19 cellular contexts compared by ENCODE assay signal in the genomic region with DNA sequence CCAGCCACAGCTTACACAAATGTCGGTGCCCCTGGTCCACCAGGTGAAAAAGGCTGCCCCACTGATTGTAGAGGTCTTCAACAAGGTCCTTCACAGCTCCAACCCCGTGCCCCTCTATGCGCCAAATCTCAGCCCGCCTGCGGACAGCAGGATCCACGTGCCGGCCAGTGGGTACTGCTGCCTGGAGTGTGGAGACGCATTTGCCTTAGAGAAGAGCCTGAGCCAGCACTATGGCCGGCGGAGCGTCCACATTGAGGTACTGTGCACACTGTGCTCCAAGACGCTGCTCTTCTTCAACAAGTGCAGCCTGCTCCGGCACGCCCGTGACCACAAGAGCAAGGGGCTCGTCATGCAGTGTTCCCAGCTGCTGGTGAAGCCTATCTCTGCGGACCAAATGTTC.
"Had no signal": no experiment of that assay in that cellular context is flagged by ENCODE, and none has a peak within 500 bp of the region (broad histone marks: within the 10 kb centered on the region; RNA-seq: fewer than 3 reads in every experiment).

No MANE protein-coding gene starts in this region.

- H3K9me3 ChIP-seq: pancreas, transverse colon had no signal

- H3K9me3 Mint-ChIP-seq: activated B cell treated with CpG ODN at 0.5 μM for 24 hours; activated CD4-positive, alpha-beta T cell treated with anti-CD3 and anti-CD28 coated beads, Interleukin-2, amount 10 ng/mL, durations not matched to agents 24 days and 14 days; activated naive CD8-positive, alpha-beta T cell treated with anti-CD3 and anti-CD28 coated beads for 36 hours; neural crest cell; stimulated activated memory B cell treated with anti-CD40 and anti-IgM and Interleukin-4, amounts not matched to agents 10 μg/mL and 1 μg/mL and 100 μg/mL, for 72 hours had no signal

- H3K4me3 Mint-ChIP-seq: activated B cell treated with CpG ODN at 0.5 μM for 24 hours; activated CD4-positive, alpha-beta T cell treated with anti-CD3 and anti-CD28 coated beads, Interleukin-2, amount 10 ng/mL, durations not matched to agents 24 days and 14 days; activated CD8-positive, alpha-beta T cell treated with anti-CD3 and anti-CD28 coated beads, Interleukin-2, amount 10 ng/mL, durations not matched to agents 7 days and 5 days; activated naive CD8-positive, alpha-beta T cell treated with anti-CD3 and anti-CD28 coated beads for 36 hours; neural crest cell; stimulated activated memory B cell treated with anti-CD40 and anti-IgM and Interleukin-4, amounts not matched to agents 10 μg/mL and 1 μg/mL and 100 μg/mL, for 72 hours had no signal

- DNase-seq: activated B cell treated with CpG ODN at 0.5 μM for 24 hours; activated CD4-positive, alpha-beta T cell treated with anti-CD3 and anti-CD28 coated beads, Interleukin-2, amount 10 ng/mL, durations not matched to agents 24 days and 14 days; activated CD8-positive, alpha-beta memory T cell treated with anti-CD3 and anti-CD28 coated beads, Interleukin-2, amount 50 U/mL, for 4 hours; activated CD8-positive, alpha-beta T cell treated with anti-CD3 and anti-CD28 coated beads, Interleukin-2, amount 10 ng/mL, durations not matched to agents 7 days and 5 days; activated gamma-delta T cell treated with Interleukin-2 at 50 U/mL for 16 hours; activated naive CD8-positive, alpha-beta T cell treated with anti-CD3 and anti-CD28 coated beads for 36 hours; anterior cingulate cortex; brain microvascular endothelial cell; cerebellar nuclear complex; effector memory CD4-positive, alpha-beta T cell; foreskin melanocyte; head of caudate nucleus; kidney glomerular epithelial cell; pancreas; T-helper 2 cell; transverse colon had no signal

- H3K27me3 ChIP-seq: brain microvascular endothelial cell, pancreas, transverse colon had no signal

- FAIRE-seq: pancreas, TTC549 had no signal

- H3K4me1 ChIP-seq: pancreas had no signal

- H3K27me3 Mint-ChIP-seq: activated B cell treated with CpG ODN at 0.5 μM for 24 hours; activated CD4-positive, alpha-beta T cell treated with anti-CD3 and anti-CD28 coated beads, Interleukin-2, amount 10 ng/mL, durations not matched to agents 24 days and 14 days; activated naive CD8-positive, alpha-beta T cell treated with anti-CD3 and anti-CD28 coated beads for 36 hours; stimulated activated memory B cell treated with anti-CD40 and anti-IgM and Interleukin-4, amounts not matched to agents 10 μg/mL and 1 μg/mL and 100 μg/mL, for 72 hours had no signal

- H3K4me3 ChIP-seq: pancreas, transverse colon had no signal

- ATAC-seq: activated CD8-positive, alpha-beta T cell treated with anti-CD3 and anti-CD28 coated beads, Interleukin-2, amount 10 ng/mL, durations not matched to agents 7 days and 5 days; pancreas; stimulated activated memory B cell treated with anti-CD40 and anti-IgM and Interleukin-4, amounts not matched to agents 10 μg/mL and 1 μg/mL and 100 μg/mL, for 72 hours had no signal

- H3K27ac ChIP-seq: brain microvascular endothelial cell, pancreas, transverse colon had no signal
